Comparison of ENCODE assay signal across 27 cellular contexts in the genomic region with DNA sequence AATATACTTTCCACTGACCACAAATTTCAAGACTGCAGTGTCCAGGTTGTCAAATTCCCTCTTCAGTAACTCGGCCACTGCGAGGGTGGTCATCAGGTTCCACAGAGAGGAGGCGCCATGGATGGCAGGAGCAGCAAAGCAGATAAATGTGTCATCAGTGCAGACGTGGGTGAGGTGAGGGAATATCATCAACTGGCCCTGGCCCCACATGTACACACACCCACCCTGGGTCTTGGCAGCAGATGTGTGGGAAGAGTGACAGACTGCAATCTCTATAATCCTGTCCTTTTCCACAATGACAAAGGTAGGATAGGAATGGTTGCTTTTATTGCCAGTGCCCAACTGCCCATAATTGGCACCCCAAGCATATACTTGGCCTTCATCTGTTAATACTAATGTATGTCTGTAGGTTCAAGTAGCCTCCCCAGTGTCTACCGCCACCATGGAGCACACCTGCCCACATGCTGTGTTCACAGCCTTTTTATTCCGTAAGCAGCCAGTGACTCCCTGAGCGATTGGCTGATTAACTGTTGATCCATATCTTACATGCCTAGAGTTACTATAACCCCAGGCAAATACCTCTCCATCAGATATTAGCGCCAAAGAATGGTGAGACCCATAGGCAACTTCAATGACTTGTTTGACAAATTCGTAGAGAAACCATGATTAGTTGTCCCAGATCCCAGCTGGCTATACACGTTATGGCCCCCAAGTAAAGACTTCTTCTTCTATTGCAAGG. TPM values are rescaled to one million over a fixed set of nuclear protein-coding genes. Genes with fewer than 3 reads are reported as not detected.
"Had no signal": no experiment of that assay in that cellular context is flagged by ENCODE, and none has a peak within 500 bp of the region (broad histone marks: within the 10 kb centered on the region; RNA-seq: fewer than 3 reads in every experiment).

No MANE protein-coding gene starts in this region.

- H3K9ac ChIP-seq: neural progenitor cell, parathyroid adenoma had no signal

- H3K4me3 ChIP-seq: neural progenitor cell, ovary, psoas muscle, right lobe of liver, sigmoid colon, stomach, suprapubic skin, testis, tibial artery, transverse colon, upper lobe of left lung, vagina had no signal

- FAIRE-seq: small intestine, urothelium cell line had no signal

- H3K4me1 ChIP-seq: neural progenitor cell, parathyroid adenoma, psoas muscle, right lobe of liver, sigmoid colon, stomach, suprapubic skin, testis, tibial artery, transverse colon, upper lobe of left lung, vagina had no signal

- DNase-seq: naive thymus-derived CD4-positive, alpha-beta T cell; natural killer cell; occipital lobe; ovary; posterior cingulate gyrus; psoas muscle; right cardiac atrium; right lobe of liver; sigmoid colon; small intestine; stimulated activated CD4-positive, alpha-beta T cell treated with anti-CD3 and anti-CD28 coated beads, Interleukin-15, amount 100 ng/mL, for 24 hours; stimulated activated CD4-positive, alpha-beta T cell treated with anti-CD3 and anti-CD28 coated beads, Interleukin-2, amount 100 ng/mL, for 24 hours; stimulated activated CD4-positive, alpha-beta T cell treated with anti-CD3 and anti-CD28 coated beads, Interleukin-2, amount 100 ng/mL, for 48 hours; stimulated activated CD4-positive, alpha-beta T cell treated with anti-CD3 and anti-CD28 coated beads, Interleukin-4, amount 100 ng/mL, for 24 hours; stimulated activated naive B cell treated with anti-CD40 and anti-IgM and Interleukin-4, amounts not matched to agents 10 μg/mL and 1 μg/mL and 100 μg/mL, for 72 hours; stimulated activated naive CD4-positive, alpha-beta T cell treated with Interleukin-2 at 50 U/mL for 16 hours; stomach; testis; tibial artery; transverse colon; upper lobe of left lung had no signal

- H3K27ac ChIP-seq: neural progenitor cell, ovary, parathyroid adenoma, psoas muscle, right lobe of liver, sigmoid colon, stomach, suprapubic skin, testis, tibial artery, transverse colon, upper lobe of left lung, vagina had no signal

- H3K27me3 ChIP-seq: neural progenitor cell, ovary, right lobe of liver, sigmoid colon, stomach, suprapubic skin, testis, tibial artery, transverse colon, upper lobe of left lung, vagina had no signal

- H3K4me2 ChIP-seq: neural progenitor cell had no signal

- H3K79me2 ChIP-seq: parathyroid adenoma had no signal

- H3K36me3 ChIP-seq: neural progenitor cell, ovary, right lobe of liver, sigmoid colon, stomach, suprapubic skin, tibial artery, transverse colon, upper lobe of left lung, vagina had no signal

RNA-seq across cellular contexts. Expression of gene LIPM, which starts 16.3 kb away (rescaled TPM):
- polyA plus RNA-seq: neural cell, ovary, psoas muscle, right cardiac atrium, sigmoid colon, small intestine, stomach had no signal

RNA-seq across cellular contexts. Expression of gene LIPN, which starts 26.4 kb away (rescaled TPM):
- polyA plus RNA-seq: naive thymus-derived CD4-positive, alpha-beta T cell; neural cell; ovary; psoas muscle; right cardiac atrium; sigmoid colon; stomach had no signal
